ENCODE assay signal across 8 cellular contexts in the genomic region with DNA sequence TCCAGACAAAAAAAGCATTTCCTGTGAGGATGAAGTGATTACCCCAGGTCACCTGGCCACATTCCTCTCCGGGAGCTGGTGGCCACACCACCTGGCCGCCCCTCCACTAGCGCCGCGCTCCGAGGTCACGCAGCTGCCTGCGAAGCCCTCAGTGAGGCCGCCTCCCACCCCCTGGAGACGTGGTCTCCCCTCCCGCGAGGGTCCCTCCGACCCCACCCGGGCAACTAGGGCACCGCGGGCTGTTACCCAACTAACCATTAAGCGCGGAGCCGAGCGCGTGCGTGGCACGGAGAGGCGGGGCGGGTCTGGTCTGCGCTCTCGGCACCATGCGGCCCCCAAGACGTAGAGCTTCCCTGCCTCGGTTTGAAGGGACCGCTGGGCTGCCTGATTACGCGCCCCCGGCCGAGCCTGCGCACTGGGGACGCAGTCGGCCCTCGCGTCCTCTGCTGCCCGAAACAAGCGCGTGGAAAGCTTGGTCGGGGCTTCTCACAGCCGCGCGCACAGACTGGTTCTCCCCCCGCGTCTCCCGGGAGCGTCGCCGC.
DNase-seq lines count a peak whose midpoint lies in the region; ATAC-seq and TF ChIP-seq lines count a peak whose summit lies in the region.

No MANE protein-coding gene starts in this region.

- no peak overlapping the region for H3K27ac Mint-ChIP-seq in activated naive CD8-positive, alpha-beta T cell treated with anti-CD3 and anti-CD28 coated beads, Interleukin-2, amount 50 U/mL, for 24 hours

- BruUV-seq in A673 (replicated peaks; lab: Mats Ljungman, UMichigan) = no TSS peak

- WGBS in heart right ventricle, 2 donors = 0 to 2% methylated on average over 53 of the region's 53 CpGs
- WGBS in prostate gland = under 1% methylated on average over 24 of the region's 53 CpGs

- no peaks in the 10 kb centered on the region for H3K4me1 Mint-ChIP-seq in activated naive CD8-positive, alpha-beta T cell treated with anti-CD3 and anti-CD28 coated beads, Interleukin-2, amount 50 U/mL, for 24 hours

- TF ChIP-seq POLR2A in prostate gland (IDR thresholded peaks at IDR 0.05) = no peak

- H3K27me3 ChIP-seq in A673 (replicated peaks; ENCODE audit: insufficient read depth, low read depth, low read length, poor library complexity) = peaks cover 36% of the 10 kb centered on the region
- no peaks in the 10 kb centered on the region; the same call in 1 of the 2 replicates for H3K27me3 ChIP-seq in HUES48 (ENCODE audit: control insufficient read depth, insufficient read depth, low read length)
- H3K27me3 ChIP-seq in heart right ventricle = peaks cover 0 to 53% (median 31%) of the 10 kb centered on the region in 7 donors
- H3K27me3 ChIP-seq in prostate gland (replicated peaks; ENCODE audit: insufficient read depth) = no peaks in the 10 kb centered on the region

- peak overlapping the region; percentile 51 for H3K4me3 Mint-ChIP-seq in activated naive CD8-positive, alpha-beta T cell treated with anti-CD3 and anti-CD28 coated beads, Interleukin-2, amount 50 U/mL, for 24 hours

- no peaks in the 10 kb centered on the region for H3K9me3 Mint-ChIP-seq in activated naive CD8-positive, alpha-beta T cell treated with anti-CD3 and anti-CD28 coated beads, Interleukin-2, amount 50 U/mL, for 24 hours

- no peaks in the 10 kb centered on the region for H3K36me3 ChIP-seq in A673 (ENCODE audit: insufficient read depth, low read length, poor library complexity, severe bottlenecking)
- H3K36me3 ChIP-seq in HUES48 (ENCODE audit: control insufficient read depth, insufficient read depth, low read length) = no peaks in the 10 kb centered on the region
- no peaks in the 10 kb centered on the region for H3K36me3 ChIP-seq in heart right ventricle
- no peaks in the 10 kb centered on the region for H3K36me3 ChIP-seq in prostate gland

- H3K9me3 ChIP-seq in A673 (ENCODE audit: low read depth, low read length, poor library complexity, severe bottlenecking) (no peaks in the 10 kb centered on the region), HUES48 (ENCODE audit: control insufficient read depth, insufficient read depth, low read length) (no peaks in the 10 kb centered on the region), heart right ventricle (no peaks in the 10 kb centered on the region), prostate gland (no peaks in the 10 kb centered on the region)

- TF ChIP-seq CTCF in A673 (conservative IDR thresholded peaks at IDR 0.05; ENCODE audit: low read depth, low read length) (no peak), heart right ventricle (IDR thresholded peaks at IDR 0.05) (no peak), prostate gland (IDR thresholded peaks at IDR 0.05) (no peak)

- H3K4me1 ChIP-seq in A673 (ENCODE audit: insufficient read depth, low read length, poor library complexity, severe bottlenecking) = no peaks in the 10 kb centered on the region
- H3K4me1 ChIP-seq in HUES48 (ENCODE audit: control insufficient read depth, insufficient read depth, low read length) = peaks cover 20% of the 10 kb centered on the region
- H3K4me1 ChIP-seq in heart right ventricle = peaks cover 0 to 14% (median 7%) of the 10 kb centered on the region in 9 donors
- H3K4me1 ChIP-seq in prostate gland (replicated peaks) = no peaks in the 10 kb centered on the region

- no peak for ATAC-seq in activated naive CD8-positive, alpha-beta T cell treated with anti-CD3 and anti-CD28 coated beads, Interleukin-2, amount 50 U/mL, for 24 hours
- ATAC-seq in heart right ventricle (peak; percentile 45 to 79 (median 65)), GM19328 (IDR thresholded peaks at IDR 0.05; ENCODE audit: unreplicated experiment) (no peak), HG02852 (IDR thresholded peaks at IDR 0.05; ENCODE audit: unreplicated experiment) (no peak)

- H3K27ac ChIP-seq in A673 (ENCODE audit: low read depth, low read length, poor library complexity, severe bottlenecking) = no peak overlapping the region
- H3K27ac ChIP-seq in HUES48 (ENCODE audit: low read depth, low read length) = no peak overlapping the region
- H3K27ac ChIP-seq in heart right ventricle = no peak overlapping the region
- H3K27ac ChIP-seq in prostate gland = no peak overlapping the region

- H3K36me3 Mint-ChIP-seq in activated naive CD8-positive, alpha-beta T cell treated with anti-CD3 and anti-CD28 coated beads, Interleukin-2, amount 50 U/mL, for 24 hours (ENCODE audit: low read depth) = no peaks in the 10 kb centered on the region

- CTCF ChIA-PET in A673 (lab: Charles Lee) = no interaction called here

- peak overlapping the region; percentile 55 for H3K9ac ChIP-seq in HUES48 (ENCODE audit: low read depth, low read length)

- peak; percentile 52 for DNase-seq in A673 (ENCODE audit: low spot score)
- DNase-seq in activated naive CD8-positive, alpha-beta T cell treated with anti-CD3 and anti-CD28 coated beads, Interleukin-2, amount 50 U/mL, for 24 hours = peak; percentile 12
- peak; percentile 5 to 13 for DNase-seq in heart right ventricle
- no peak for DNase-seq in prostate gland (ENCODE audit: low spot score)
- DNase-seq in NAMALWA (ENCODE audit: low spot score) = no peak

- POLR2A ChIA-PET in A673 (lab: Charles Lee; ENCODE audit: low non-redundant PET) = no interaction called here

- peaks cover 42% of the 10 kb centered on the region for H3K27me3 Mint-ChIP-seq in activated naive CD8-positive, alpha-beta T cell treated with anti-CD3 and anti-CD28 coated beads, Interleukin-2, amount 50 U/mL, for 24 hours

- intact Hi-C loops in A673 (cut with micrococcal nuclease; ENCODE audit: unreplicated experiment) = no loop called here
- intact Hi-C loops in heart right ventricle (cut with DNase I) = no loop called here
- intact Hi-C loops in prostate gland (cut with DNase I) = no loop called here

- H3K4me3 ChIP-seq in A673 (ENCODE audit: low read depth, low read length, poor library complexity, severe bottlenecking) (peak overlapping the region; percentile 43), HUES48 (ENCODE audit: low read depth, low read length) (peak overlapping the region; percentile 44), heart right ventricle (peak overlapping the region; percentile 30 to 56 (median 48)), prostate gland (peak overlapping the region; percentile 25 to 42)

Comparison
In these comparisons a context has a peak if more than half of its experiments do, and no peak if none do; other contexts are left out.
1. DNase-seq: peak in A673 (single experiment), activated naive CD8-positive, alpha-beta T cell treated with anti-CD3 and anti-CD28 coated beads, Interleukin-2, amount 50 U/mL, for 24 hours (single experiment) and heart right ventricle (2 of 2); none in prostate gland (single experiment) and NAMALWA (single experiment).
2. ATAC-seq: peak in heart right ventricle (8 of 8); none in activated naive CD8-positive, alpha-beta T cell treated with anti-CD3 and anti-CD28 coated beads, Interleukin-2, amount 50 U/mL, for 24 hours (single experiment), GM19328 (single experiment) and HG02852 (single experiment).
3. Peak in every context shown above with its lines, with median percentiles within 50 percentile points of each other: H3K4me3 ChIP-seq.